ENCODE assay signal across 28 cellular contexts in genomic region chr6:38577492-38577891, GRCh38.
"Had no signal": no experiment of that assay in that cellular context is flagged by ENCODE, and none has a peak within 500 bp of the region (broad histone marks: within the 10 kb centered on the region; RNA-seq: fewer than 3 reads in every experiment).

No MANE protein-coding gene starts in this region.

- ATAC-seq: activated CD8-positive, alpha-beta memory T cell treated with anti-CD3 and anti-CD28 coated beads, Interleukin-2, amount 10 ng/mL, durations not matched to agents 7 days and 5 days; activated T-helper 17 cell treated with anti-CD3 and anti-CD28 coated beads, Interleukin-2, amount 50 U/mL, for 72 hours; esophagus mucosa; T-cell had no signal

- DNase-seq: activated B cell treated with CpG ODN at 0.5 μM for 24 hours; activated CD4-positive, alpha-beta memory T cell treated with anti-CD3 and anti-CD28 coated beads, Interleukin-2, amount 10 ng/mL, durations not matched to agents 7 days and 5 days; activated CD4-positive, alpha-beta T cell treated with anti-CD3 and anti-CD28 coated beads, Interleukin-2, amount 10 ng/mL, durations not matched to agents 7 days and 5 days; activated CD4-positive, alpha-beta T cell treated with anti-CD3 and anti-CD28 coated beads, Interleukin-2, amount 50 U/mL, for 4 hours; activated CD8-positive, alpha-beta memory T cell treated with anti-CD3 and anti-CD28 coated beads, Interleukin-2, amount 10 ng/mL, durations not matched to agents 7 days and 5 days; activated CD8-positive, alpha-beta memory T cell treated with anti-CD3 and anti-CD28 coated beads, Interleukin-2, amount 50 U/mL, for 4 hours; activated effector memory CD4-positive, alpha-beta T cell treated with Interleukin-2 at 50 U/mL for 16 hours; activated gamma-delta T cell treated with Interleukin-2 at 50 U/mL for 16 hours; activated naive CD4-positive, alpha-beta T cell treated with anti-CD3 and anti-CD28 coated beads, Interleukin-2, amount 50 U/mL, for 16 hours; activated naive CD4-positive, alpha-beta T cell treated with Interleukin-2 at 50 U/mL for 16 hours; activated T-cell treated with anti-CD3 and anti-CD28 coated beads, Interleukin-2, amount 50 U/mL, for 1 hour; central memory CD4-positive, alpha-beta T cell; dorsolateral prefrontal cortex; effector memory CD4-positive, alpha-beta T cell; endodermal cell; foreskin fibroblast; head of caudate nucleus; SW 1271; T-cell; T1000; WERI-Rb-1 had no signal

- H3K4me3 Mint-ChIP-seq: activated B cell treated with CpG ODN at 0.5 μM for 24 hours; activated CD4-positive, alpha-beta memory T cell treated with anti-CD3 and anti-CD28 coated beads, Interleukin-2, amount 10 ng/mL, durations not matched to agents 7 days and 5 days; activated CD4-positive, alpha-beta T cell treated with anti-CD3 and anti-CD28 coated beads, Interleukin-2, amount 10 ng/mL, durations not matched to agents 7 days and 5 days; activated CD8-positive, alpha-beta memory T cell treated with anti-CD3 and anti-CD28 coated beads, Interleukin-2, amount 10 ng/mL, durations not matched to agents 7 days and 5 days; activated naive CD8-positive, alpha-beta T cell; activated T-helper 17 cell treated with anti-CD3 and anti-CD28 coated beads, Interleukin-2, amount 50 U/mL, for 72 hours; brain; dendritic cell treated with granulocyte-macrophage colony-stimulating factor and Interleukin-4, amounts not matched to agents 40 ng/mL and 50 ng/mL, for 4 days; endodermal cell; T-cell; T-helper 1 cell treated with Interleukin-12 subunit alpha and Interleukin-12 subunit beta and Interleukin-4 antibody, amounts not matched to agents 30 μg/mL and 1 μg/mL, for 36 hours; T-helper 2 cell treated with Interferon-gamma antibody and Interleukin-4, amounts not matched to agents 5 μg/mL and 100 μg/mL, for 36 hours had no signal

- H3K9me3 Mint-ChIP-seq: activated B cell treated with CpG ODN at 0.5 μM for 24 hours; activated CD4-positive, alpha-beta memory T cell treated with anti-CD3 and anti-CD28 coated beads, Interleukin-2, amount 10 ng/mL, durations not matched to agents 7 days and 5 days; activated CD4-positive, alpha-beta T cell treated with anti-CD3 and anti-CD28 coated beads, Interleukin-2, amount 10 ng/mL, durations not matched to agents 7 days and 5 days; activated T-helper 17 cell treated with anti-CD3 and anti-CD28 coated beads, Interleukin-2, amount 50 U/mL, for 72 hours; dendritic cell treated with granulocyte-macrophage colony-stimulating factor and Interleukin-4, amounts not matched to agents 40 ng/mL and 50 ng/mL, for 4 days; T-cell; T-helper 1 cell treated with Interleukin-12 subunit alpha and Interleukin-12 subunit beta and Interleukin-4 antibody, amounts not matched to agents 30 μg/mL and 1 μg/mL, for 36 hours; T-helper 2 cell treated with Interferon-gamma antibody and Interleukin-4, amounts not matched to agents 5 μg/mL and 100 μg/mL, for 36 hours had no signal

- H3K27me3 Mint-ChIP-seq: activated B cell treated with CpG ODN at 0.5 μM for 24 hours; activated CD4-positive, alpha-beta memory T cell treated with anti-CD3 and anti-CD28 coated beads, Interleukin-2, amount 10 ng/mL, durations not matched to agents 7 days and 5 days; activated CD4-positive, alpha-beta T cell treated with anti-CD3 and anti-CD28 coated beads, Interleukin-2, amount 10 ng/mL, durations not matched to agents 7 days and 5 days; activated CD8-positive, alpha-beta memory T cell treated with anti-CD3 and anti-CD28 coated beads, Interleukin-2, amount 10 ng/mL, durations not matched to agents 7 days and 5 days; activated naive CD8-positive, alpha-beta T cell; activated T-helper 17 cell treated with anti-CD3 and anti-CD28 coated beads, Interleukin-2, amount 50 U/mL, for 72 hours; brain; dendritic cell treated with granulocyte-macrophage colony-stimulating factor and Interleukin-4, amounts not matched to agents 40 ng/mL and 50 ng/mL, for 4 days; T-cell had no signal

- H3K27ac Mint-ChIP-seq: activated B cell treated with CpG ODN at 0.5 μM for 24 hours; activated CD4-positive, alpha-beta memory T cell treated with anti-CD3 and anti-CD28 coated beads, Interleukin-2, amount 10 ng/mL, durations not matched to agents 7 days and 5 days; activated CD4-positive, alpha-beta T cell treated with anti-CD3 and anti-CD28 coated beads, Interleukin-2, amount 10 ng/mL, durations not matched to agents 7 days and 5 days; activated CD8-positive, alpha-beta memory T cell treated with anti-CD3 and anti-CD28 coated beads, Interleukin-2, amount 10 ng/mL, durations not matched to agents 7 days and 5 days; activated naive CD8-positive, alpha-beta T cell; activated T-helper 17 cell treated with anti-CD3 and anti-CD28 coated beads, Interleukin-2, amount 50 U/mL, for 72 hours; dendritic cell treated with granulocyte-macrophage colony-stimulating factor and Interleukin-4, amounts not matched to agents 40 ng/mL and 50 ng/mL, for 4 days; endodermal cell; T-helper 1 cell treated with Interleukin-12 subunit alpha and Interleukin-12 subunit beta and Interleukin-4 antibody, amounts not matched to agents 30 μg/mL and 1 μg/mL, for 36 hours; T-helper 2 cell treated with Interferon-gamma antibody and Interleukin-4, amounts not matched to agents 5 μg/mL and 100 μg/mL, for 36 hours had no signal
